Comparison of ENCODE assay signal across 1 cellular context in genomic region chr14:20613094-20614037, GRCh38.
TF ChIP-seq lines count a peak whose summit lies in the region.

No MANE protein-coding gene starts in this region.

TF ChIP-seq in GM12878, 131 proteins besides CTCF, POLR2A, EP300 and RAD21 (continued from another document):
- TF ChIP-seq ZBTB4 (CRISPR knock-in tag; IDR thresholded peaks at IDR 0.05) (no peak), RFX5 (IDR thresholded peaks at IDR 0.05; ENCODE audit: low read depth, low read length) (no peak), STAT1 (conservative IDR thresholded peaks at IDR 0.05) (peak; percentile 44; the same call in 1 of the 2 replicates), CBFB (IDR thresholded peaks at IDR 0.05; ENCODE audit: low read depth) (peak; percentile 77), NR2C1 (IDR thresholded peaks at IDR 0.05) (no peak), CREM (IDR thresholded peaks at IDR 0.05; ENCODE audit: low read depth) (0 out of 2 replicates have a peak, but pooled peaks have one; percentile 35), MTA3 (IDR thresholded peaks at IDR 0.05; ENCODE audit: borderline replicate concordance, low read length) (peak; percentile 72), ZNF592 (IDR thresholded peaks at IDR 0.05) (no peak), SRF (IDR thresholded peaks at IDR 0.05; ENCODE audit: low read depth in 2 of 2, low read length in 2 of 2) (no peak), TBL1XR1 (IDR thresholded peaks at IDR 0.05; ENCODE audit: low read depth, low read length) (no peak), ESRRA (IDR thresholded peaks at IDR 0.05; ENCODE audit: low read length) (no peak), BRCA1 (IDR thresholded peaks at IDR 0.05; ENCODE audit: low read depth, low read length) (no peak), IKZF2 (IDR thresholded peaks at IDR 0.05) (peak; percentile 38 to 70; a peak in 3 of 4 replicates)
TF ChIP-seq in GM12878: peak in this region for 50.
